In genomic region chr15:72199721-72200212, GRCh38 we compare ENCODE assay signal across 8 cellular contexts.
A peak's percentile ranks its signal among the peaks of the same experiment; 100 is the strongest.
DNase-seq lines count a peak whose midpoint lies in the region; ATAC-seq and TF ChIP-seq lines count a peak whose summit lies in the region.

No MANE protein-coding gene starts in this region.

- H3K4me3 ChIP-seq in brain microvascular endothelial cell (ENCODE audit: low read depth, low read length), result no peak overlapping the region

- ATAC-seq in GM18519 (IDR thresholded peaks at IDR 0.05; ENCODE audit: low FRiP score, unreplicated experiment), result no peak

- DNase-seq in Ammon's horn (ENCODE audit: low spot score), result peak; percentile 90
- DNase-seq in GM20000 (ENCODE audit: low spot score), result peak; percentile 83
- peak; percentile 67 to 75 for DNase-seq in NCI-H2081 (lab: John Stamatoyannopoulos, UW)
- DNase-seq in brain microvascular endothelial cell, result peak; percentile 49
- peak; percentile 81 for DNase-seq in inferior parietal cortex (ENCODE audit: extremely low spot score)
- DNase-seq in stimulated activated CD4-positive, alpha-beta T cell treated with anti-CD3 and anti-CD28 coated beads, Interleukin-12 subunit alpha, Interleukin-12 subunit beta, amount 100 ng/mL, for 48 hours (ENCODE audit: low read depth in 2 of 3, low spot score in 1 of 3), result peak; percentile 49 to 68 (median 53)

- H3K27ac ChIP-seq in VCaP (peak overlapping the region; percentile 42), brain microvascular endothelial cell (no peak overlapping the region)

- in situ Hi-C loops in brain microvascular endothelial cell (cut with HindIII; ENCODE audit: low pct_ligation_motif_present, low sequenced_read_pairs), result no loop called here

- peak; percentile 83 for TF ChIP-seq CTCF in GM20000 (IDR thresholded peaks at IDR 0.05; ENCODE audit: extremely low read depth, missing control alignments)
- TF ChIP-seq CTCF in VCaP (conservative IDR thresholded peaks at IDR 0.05), result peak; percentile 97
- TF ChIP-seq CTCF in brain microvascular endothelial cell (IDR thresholded peaks at IDR 0.05; ENCODE audit: low read depth, low read length, missing control alignments), result peak; percentile 94

- peaks cover 69% of the 10 kb centered on the region for H3K36me3 ChIP-seq in brain microvascular endothelial cell (replicated peaks)

- H3K27me3 ChIP-seq in brain microvascular endothelial cell (replicated peaks), result no peaks in the 10 kb centered on the region
